1 cellular context compared by ENCODE assay signal in genomic region chr15:69881760-69882159, GRCh38.
TF ChIP-seq lines count a peak whose summit lies in the region.

No MANE protein-coding gene starts in this region.

TF ChIP-seq in GM23338, 12 proteins besides CTCF, POLR2A, EP300 and RAD21 (continued from another document):
- TF ChIP-seq ZNF462 (CRISPR knock-in tag; IDR thresholded peaks at IDR 0.05) (no peak), REST (IDR thresholded peaks at IDR 0.05; ENCODE audit: unreplicated experiment) (no peak), ETS1 (IDR thresholded peaks at IDR 0.05) (no peak), ZNF331 (CRISPR knock-in tag; IDR thresholded peaks at IDR 0.05; ENCODE audit: low read depth) (no peak)
